8 cellular contexts compared by ENCODE assay signal in genomic region chr2:145752091-145752806, GRCh38.
DNase-seq lines count a peak whose midpoint lies in the region; ATAC-seq and TF ChIP-seq lines count a peak whose summit lies in the region.

No MANE protein-coding gene starts in this region.

- ATAC-seq in GM19463 (IDR thresholded peaks at IDR 0.05; ENCODE audit: unreplicated experiment) (peak; percentile 7), HG03460 (IDR thresholded peaks at IDR 0.05; ENCODE audit: unreplicated experiment) (peak; percentile 33), left colon (peak; percentile 38), thoracic aorta (ENCODE audit: insufficient number of reproducible peaks, low FRiP score, low read depth) (no peak)

- H3K4me3 ChIP-seq in cardiac fibroblast (replicated peaks in 1 of 2; ENCODE audit: low read depth in 2 of 2, low read length in 2 of 2) (no peak overlapping the region), thoracic aorta (peak overlapping the region; percentile 51)

- H3K27me3 ChIP-seq in thoracic aorta (replicated peaks; ENCODE audit: insufficient read depth), result no peaks in the 10 kb centered on the region

- DNase-seq in COR-L47 (lab: John Stamatoyannopoulos, UW) (peak; percentile 47), NCI-H82 (lab: John Stamatoyannopoulos, UW) (peak; percentile 47), cardiac fibroblast (ENCODE audit: low read depth in 2 of 2) (peak; percentile 93 to 94), left colon (no peak), thoracic aorta (ENCODE audit: low spot score) (no peak), activated gamma-delta T cell treated with Interleukin-2 at 50 U/mL for 16 hours (no peak)

- TF ChIP-seq CTCF in cardiac fibroblast (IDR thresholded peaks at IDR 0.05; ENCODE audit: low read depth, low read length), result peak; percentile 74
- peak; percentile 56 for TF ChIP-seq CTCF in thoracic aorta (IDR thresholded peaks at IDR 0.05)

- no peaks in the 10 kb centered on the region for H3K36me3 ChIP-seq in thoracic aorta

- peak overlapping the region; percentile 53 to 54 for H3K27ac ChIP-seq in thoracic aorta

- H3K4me1 ChIP-seq in thoracic aorta (ENCODE audit: control insufficient read depth in 1 of 2, low read depth in 2 of 2), result peaks cover 7 to 36% of the 10 kb centered on the region in 2 donors

- intact Hi-C loops in left colon (cut with DNase I, micrococcal nuclease), result no loop called here

- no peaks in the 10 kb centered on the region for H3K9me3 ChIP-seq in thoracic aorta

Comparison
In these comparisons a context has a peak if more than half of its experiments do, and no peak if none do; other contexts are left out.
1. DNase-seq: peak in COR-L47 (single experiment), NCI-H82 (single experiment) and cardiac fibroblast (2 of 2); none in left colon (0 of 2), thoracic aorta (single experiment) and activated gamma-delta T cell treated with Interleukin-2 at 50 U/mL for 16 hours (single experiment).